In genomic region chr19:48760514-48761221, GRCh38 we compare ENCODE assay signal across 1 cellular context.
TF ChIP-seq lines count a peak whose summit lies in the region.

No MANE protein-coding gene starts in this region.

TF ChIP-seq in H1, 55 proteins besides CTCF, POLR2A, EP300 and RAD21:
- no peak for TF ChIP-seq FOSL1 (IDR thresholded peaks at IDR 0.05; ENCODE audit: insufficient read depth, low read depth, low read length)
